1 cellular context compared by ENCODE assay signal in the genomic region with DNA sequence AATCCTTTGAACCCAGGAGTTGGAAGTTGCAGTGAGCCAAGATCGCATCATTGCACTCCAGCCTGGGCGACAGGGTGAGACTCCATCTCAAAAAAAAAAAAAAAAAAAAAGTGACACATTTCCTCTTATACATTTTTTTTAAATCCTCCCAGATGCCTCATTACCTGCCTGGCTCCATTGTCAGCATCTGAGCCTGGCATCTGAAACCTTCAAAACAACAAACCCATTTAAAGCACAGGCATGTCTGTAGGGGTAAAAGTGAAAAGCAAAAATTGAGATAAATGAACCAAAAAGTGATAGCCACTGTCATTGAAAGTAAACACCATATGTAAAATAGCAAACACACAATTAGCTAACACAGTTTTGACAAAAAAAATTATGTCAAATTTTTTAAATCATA.
TF ChIP-seq lines count a peak whose summit lies in the region.

No MANE protein-coding gene starts in this region.

TF ChIP-seq in GM23338, 12 proteins besides CTCF, POLR2A, EP300 and RAD21 (continued from another document):
- TF ChIP-seq, protein P1, sequence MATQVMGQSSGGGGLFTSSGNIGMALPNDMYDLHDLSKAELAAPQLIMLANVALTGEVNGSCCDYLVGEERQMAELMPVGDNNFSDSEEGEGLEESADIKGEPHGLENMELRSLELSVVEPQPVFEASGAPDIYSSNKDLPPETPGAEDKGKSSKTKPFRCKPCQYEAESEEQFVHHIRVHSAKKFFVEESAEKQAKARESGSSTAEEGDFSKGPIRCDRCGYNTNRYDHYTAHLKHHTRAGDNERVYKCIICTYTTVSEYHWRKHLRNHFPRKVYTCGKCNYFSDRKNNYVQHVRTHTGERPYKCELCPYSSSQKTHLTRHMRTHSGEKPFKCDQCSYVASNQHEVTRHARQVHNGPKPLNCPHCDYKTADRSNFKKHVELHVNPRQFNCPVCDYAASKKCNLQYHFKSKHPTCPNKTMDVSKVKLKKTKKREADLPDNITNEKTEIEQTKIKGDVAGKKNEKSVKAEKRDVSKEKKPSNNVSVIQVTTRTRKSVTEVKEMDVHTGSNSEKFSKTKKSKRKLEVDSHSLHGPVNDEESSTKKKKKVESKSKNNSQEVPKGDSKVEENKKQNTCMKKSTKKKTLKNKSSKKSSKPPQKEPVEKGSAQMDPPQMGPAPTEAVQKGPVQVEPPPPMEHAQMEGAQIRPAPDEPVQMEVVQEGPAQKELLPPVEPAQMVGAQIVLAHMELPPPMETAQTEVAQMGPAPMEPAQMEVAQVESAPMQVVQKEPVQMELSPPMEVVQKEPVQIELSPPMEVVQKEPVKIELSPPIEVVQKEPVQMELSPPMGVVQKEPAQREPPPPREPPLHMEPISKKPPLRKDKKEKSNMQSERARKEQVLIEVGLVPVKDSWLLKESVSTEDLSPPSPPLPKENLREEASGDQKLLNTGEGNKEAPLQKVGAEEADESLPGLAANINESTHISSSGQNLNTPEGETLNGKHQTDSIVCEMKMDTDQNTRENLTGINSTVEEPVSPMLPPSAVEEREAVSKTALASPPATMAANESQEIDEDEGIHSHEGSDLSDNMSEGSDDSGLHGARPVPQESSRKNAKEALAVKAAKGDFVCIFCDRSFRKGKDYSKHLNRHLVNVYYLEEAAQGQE (IDR thresholded peaks at IDR 0.05; ENCODE audit: unreplicated experiment) = no peak
- no peak for TF ChIP-seq EZH2 (IDR thresholded peaks at IDR 0.05; ENCODE audit: low read depth, unreplicated experiment)
- no peak for TF ChIP-seq NANOG (IDR thresholded peaks at IDR 0.05; ENCODE audit: borderline replicate concordance)
- no peak for TF ChIP-seq JUNB (IDR thresholded peaks at IDR 0.05; ENCODE audit: unreplicated experiment)
- TF ChIP-seq, protein P2, sequence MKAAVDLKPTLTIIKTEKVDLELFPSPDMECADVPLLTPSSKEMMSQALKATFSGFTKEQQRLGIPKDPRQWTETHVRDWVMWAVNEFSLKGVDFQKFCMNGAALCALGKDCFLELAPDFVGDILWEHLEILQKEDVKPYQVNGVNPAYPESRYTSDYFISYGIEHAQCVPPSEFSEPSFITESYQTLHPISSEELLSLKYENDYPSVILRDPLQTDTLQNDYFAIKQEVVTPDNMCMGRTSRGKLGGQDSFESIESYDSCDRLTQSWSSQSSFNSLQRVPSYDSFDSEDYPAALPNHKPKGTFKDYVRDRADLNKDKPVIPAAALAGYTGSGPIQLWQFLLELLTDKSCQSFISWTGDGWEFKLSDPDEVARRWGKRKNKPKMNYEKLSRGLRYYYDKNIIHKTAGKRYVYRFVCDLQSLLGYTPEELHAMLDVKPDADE (IDR thresholded peaks at IDR 0.05) = no peak
- no peak for TF ChIP-seq ZNF331 (CRISPR knock-in tag; IDR thresholded peaks at IDR 0.05; ENCODE audit: low read depth)
- no peak for TF ChIP-seq CREB1 (CRISPR knock-in tag; IDR thresholded peaks at IDR 0.05; ENCODE audit: low read depth)
- TF ChIP-seq ZNF114 (CRISPR knock-in tag; IDR thresholded peaks at IDR 0.05) = no peak
- no peak for TF ChIP-seq POLR2AphosphoS5 (IDR thresholded peaks at IDR 0.05; ENCODE audit: low read depth)
- TF ChIP-seq EZH2phosphoT487 (IDR thresholded peaks at IDR 0.05; ENCODE audit: unreplicated experiment) = no peak
- TF ChIP-seq, protein P3, sequence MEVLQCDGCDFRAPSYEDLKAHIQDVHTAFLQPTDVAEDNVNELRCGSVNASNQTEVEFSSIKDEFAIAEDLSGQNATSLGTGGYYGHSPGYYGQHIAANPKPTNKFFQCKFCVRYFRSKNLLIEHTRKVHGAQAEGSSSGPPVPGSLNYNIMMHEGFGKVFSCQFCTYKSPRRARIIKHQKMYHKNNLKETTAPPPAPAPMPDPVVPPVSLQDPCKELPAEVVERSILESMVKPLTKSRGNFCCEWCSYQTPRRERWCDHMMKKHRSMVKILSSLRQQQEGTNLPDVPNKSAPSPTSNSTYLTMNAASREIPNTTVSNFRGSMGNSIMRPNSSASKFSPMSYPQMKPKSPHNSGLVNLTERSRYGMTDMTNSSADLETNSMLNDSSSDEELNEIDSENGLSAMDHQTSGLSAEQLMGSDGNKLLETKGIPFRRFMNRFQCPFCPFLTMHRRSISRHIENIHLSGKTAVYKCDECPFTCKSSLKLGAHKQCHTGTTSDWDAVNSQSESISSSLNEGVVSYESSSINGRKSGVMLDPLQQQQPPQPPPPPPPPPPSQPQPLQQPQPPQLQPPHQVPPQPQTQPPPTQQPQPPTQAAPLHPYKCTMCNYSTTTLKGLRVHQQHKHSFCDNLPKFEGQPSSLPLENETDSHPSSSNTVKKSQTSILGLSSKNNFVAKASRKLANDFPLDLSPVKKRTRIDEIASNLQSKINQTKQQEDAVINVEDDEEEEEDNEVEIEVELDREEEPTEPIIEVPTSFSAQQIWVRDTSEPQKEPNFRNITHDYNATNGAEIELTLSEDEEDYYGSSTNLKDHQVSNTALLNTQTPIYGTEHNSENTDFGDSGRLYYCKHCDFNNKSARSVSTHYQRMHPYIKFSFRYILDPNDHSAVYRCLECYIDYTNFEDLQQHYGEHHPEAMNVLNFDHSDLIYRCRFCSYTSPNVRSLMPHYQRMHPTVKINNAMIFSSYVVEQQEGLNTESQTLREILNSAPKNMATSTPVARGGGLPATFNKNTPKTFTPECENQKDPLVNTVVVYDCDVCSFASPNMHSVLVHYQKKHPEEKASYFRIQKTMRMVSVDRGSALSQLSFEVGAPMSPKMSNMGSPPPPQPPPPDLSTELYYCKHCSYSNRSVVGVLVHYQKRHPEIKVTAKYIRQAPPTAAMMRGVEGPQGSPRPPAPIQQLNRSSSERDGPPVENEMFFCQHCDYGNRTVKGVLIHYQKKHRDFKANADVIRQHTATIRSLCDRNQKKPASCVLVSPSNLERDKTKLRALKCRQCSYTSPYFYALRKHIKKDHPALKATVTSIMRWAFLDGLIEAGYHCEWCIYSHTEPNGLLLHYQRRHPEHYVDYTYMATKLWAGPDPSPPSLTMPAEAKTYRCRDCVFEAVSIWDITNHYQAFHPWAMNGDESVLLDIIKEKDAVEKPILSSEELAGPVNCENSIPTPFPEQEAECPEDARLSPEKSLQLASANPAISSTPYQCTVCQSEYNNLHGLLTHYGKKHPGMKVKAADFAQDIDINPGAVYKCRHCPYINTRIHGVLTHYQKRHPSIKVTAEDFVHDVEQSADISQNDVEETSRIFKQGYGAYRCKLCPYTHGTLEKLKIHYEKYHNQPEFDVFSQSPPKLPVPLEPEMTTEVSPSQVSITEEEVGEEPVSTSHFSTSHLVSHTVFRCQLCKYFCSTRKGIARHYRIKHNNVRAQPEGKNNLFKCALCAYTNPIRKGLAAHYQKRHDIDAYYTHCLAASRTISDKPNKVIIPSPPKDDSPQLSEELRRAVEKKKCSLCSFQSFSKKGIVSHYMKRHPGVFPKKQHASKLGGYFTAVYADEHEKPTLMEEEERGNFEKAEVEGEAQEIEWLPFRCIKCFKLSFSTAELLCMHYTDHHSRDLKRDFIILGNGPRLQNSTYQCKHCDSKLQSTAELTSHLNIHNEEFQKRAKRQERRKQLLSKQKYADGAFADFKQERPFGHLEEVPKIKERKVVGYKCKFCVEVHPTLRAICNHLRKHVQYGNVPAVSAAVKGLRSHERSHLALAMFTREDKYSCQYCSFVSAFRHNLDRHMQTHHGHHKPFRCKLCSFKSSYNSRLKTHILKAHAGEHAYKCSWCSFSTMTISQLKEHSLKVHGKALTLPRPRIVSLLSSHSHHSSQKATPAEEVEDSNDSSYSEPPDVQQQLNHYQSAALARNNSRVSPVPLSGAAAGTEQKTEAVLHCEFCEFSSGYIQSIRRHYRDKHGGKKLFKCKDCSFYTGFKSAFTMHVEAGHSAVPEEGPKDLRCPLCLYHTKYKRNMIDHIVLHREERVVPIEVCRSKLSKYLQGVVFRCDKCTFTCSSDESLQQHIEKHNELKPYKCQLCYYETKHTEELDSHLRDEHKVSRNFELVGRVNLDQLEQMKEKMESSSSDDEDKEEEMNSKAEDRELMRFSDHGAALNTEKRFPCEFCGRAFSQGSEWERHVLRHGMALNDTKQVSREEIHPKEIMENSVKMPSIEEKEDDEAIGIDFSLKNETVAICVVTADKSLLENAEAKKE (CRISPR knock-in tag; IDR thresholded peaks at IDR 0.05) = no peak
